ENCODE assay signal across 8 cellular contexts in genomic region chrX:72572248-72573157, GRCh38. TPM values are rescaled to one million over a fixed set of nuclear protein-coding genes. Genes with fewer than 3 reads are reported as not detected.
DNase-seq lines count a peak whose midpoint lies in the region; ATAC-seq and TF ChIP-seq lines count a peak whose summit lies in the region.

Gene HDAC8 (minus strand): TSS chrX:72572843. CDS start chrX:72572761, 82 bp downstream.

- H3K27ac ChIP-seq in HUES48 (ENCODE audit: low read depth, low read length) = peak within 1 kb of the TSS; percentile 66

- H3K4me3 Mint-ChIP-seq in stimulated activated naive CD8-positive, alpha-beta T cell treated with anti-CD3 and anti-CD28 coated beads, Interleukin-15, Interleukin-2, amounts not matched to agents 100 ng/mL and 50 ng/mL, for 24 hours = peak within 1 kb of the TSS; percentile 89

- no peaks in the 10 kb centered on the region for H3K27me3 Mint-ChIP-seq in stimulated activated naive CD8-positive, alpha-beta T cell treated with anti-CD3 and anti-CD28 coated beads, Interleukin-15, Interleukin-2, amounts not matched to agents 100 ng/mL and 50 ng/mL, for 24 hours

- no peaks in the 10 kb centered on the region for H3K9me3 Mint-ChIP-seq in stimulated activated naive CD8-positive, alpha-beta T cell treated with anti-CD3 and anti-CD28 coated beads, Interleukin-15, Interleukin-2, amounts not matched to agents 100 ng/mL and 50 ng/mL, for 24 hours

- H3K9ac ChIP-seq in HUES48 (ENCODE audit: low read depth, low read length) = peak within 1 kb of the TSS; percentile 80

- peak; percentile 99 for ATAC-seq in GM21515 (IDR thresholded peaks at IDR 0.05; ENCODE audit: unreplicated experiment)

- H3K36me3 Mint-ChIP-seq in stimulated activated naive CD8-positive, alpha-beta T cell treated with anti-CD3 and anti-CD28 coated beads, Interleukin-15, Interleukin-2, amounts not matched to agents 100 ng/mL and 50 ng/mL, for 24 hours (ENCODE audit: low read depth) = peaks cover 4% of the 10 kb centered on the region

- no peak for TF ChIP-seq CTCF in epithelial cell of proximal tubule (conservative IDR thresholded peaks at IDR 0.05; ENCODE audit: low read depth, low read length)

- peak within 1 kb of the TSS; percentile 83 for H3K27ac Mint-ChIP-seq in stimulated activated naive CD8-positive, alpha-beta T cell treated with anti-CD3 and anti-CD28 coated beads, Interleukin-15, Interleukin-2, amounts not matched to agents 100 ng/mL and 50 ng/mL, for 24 hours

- peaks cover 24% of the 10 kb centered on the region for H3K36me3 ChIP-seq in HUES48 (ENCODE audit: control insufficient read depth, insufficient read depth, low read length)

- H3K4me1 Mint-ChIP-seq in stimulated activated naive CD8-positive, alpha-beta T cell treated with anti-CD3 and anti-CD28 coated beads, Interleukin-15, Interleukin-2, amounts not matched to agents 100 ng/mL and 50 ng/mL, for 24 hours (ENCODE audit: low read depth) = peaks cover 7% of the 10 kb centered on the region

- peak; percentile 40 for DNase-seq in DMS153 treated with DMSO at 0.1 percent for 48 hours (lab: John Stamatoyannopoulos, UW; ENCODE audit: unreplicated experiment)
- peak; percentile 60 for DNase-seq in NOMO-1 treated with DMSO at 0.1 percent for 48 hours (lab: John Stamatoyannopoulos, UW; ENCODE audit: unreplicated experiment)
- DNase-seq in activated T-cell treated with anti-CD3 and anti-CD28 coated beads for 1 hour (ENCODE audit: low read depth) = peak; percentile 8
- DNase-seq in epithelial cell of proximal tubule (ENCODE audit: low read depth) = peak; percentile 54

- H3K9me3 ChIP-seq in HUES48 (ENCODE audit: control insufficient read depth, insufficient read depth, low read length) = peaks cover 17% of the 10 kb centered on the region
- no peaks in the 10 kb centered on the region for H3K9me3 ChIP-seq in mononuclear cell (ENCODE audit: low read depth, low read length)

- H3K27me3 ChIP-seq in HUES48 (ENCODE audit: control insufficient read depth, insufficient read depth, low read length) = peaks cover 4% of the 10 kb centered on the region; the same call in 1 of the 2 replicates
- no peaks in the 10 kb centered on the region for H3K27me3 ChIP-seq in mononuclear cell (ENCODE audit: insufficient read depth, low read length)

- H3K4me1 ChIP-seq in HUES48 (ENCODE audit: control insufficient read depth, insufficient read depth, low read length) = no peaks in the 10 kb centered on the region
- H3K4me1 ChIP-seq in mononuclear cell (ENCODE audit: insufficient read depth, low read length) = peaks cover 8% of the 10 kb centered on the region

- peak within 1 kb of the TSS; percentile 99 for H3K4me3 ChIP-seq in HUES48 (ENCODE audit: low read depth, low read length)
- peak within 1 kb of the TSS; percentile 67 for H3K4me3 ChIP-seq in epithelial cell of proximal tubule (ENCODE audit: low read depth, low read length)
- peak within 1 kb of the TSS; percentile 65 for H3K4me3 ChIP-seq in mononuclear cell (ENCODE audit: low read length)

RNA-seq across cellular contexts. Expression of gene HDAC8, which starts in this region (rescaled TPM):
- total RNA-seq in epithelial cell of proximal tubule (13.2 and 14.0 TPM in 2 replicates), mononuclear cell (6.7 TPM)

Comparison
In these comparisons a context has a peak if more than half of its experiments do, and no peak if none do; other contexts are left out.
1. Peak in every context shown above with its lines: DNase-seq, ATAC-seq, H3K4me3 ChIP-seq and H3K27ac ChIP-seq.
2. DNase-seq: peak in every context shown above with its lines; median percentile 60 in NOMO-1 treated with DMSO at 0.1 percent for 48 hours; 54 in epithelial cell of proximal tubule; 40 in DMS153 treated with DMSO at 0.1 percent for 48 hours; 8 in activated T-cell treated with anti-CD3 and anti-CD28 coated beads for 1 hour.